In the genomic region with DNA sequence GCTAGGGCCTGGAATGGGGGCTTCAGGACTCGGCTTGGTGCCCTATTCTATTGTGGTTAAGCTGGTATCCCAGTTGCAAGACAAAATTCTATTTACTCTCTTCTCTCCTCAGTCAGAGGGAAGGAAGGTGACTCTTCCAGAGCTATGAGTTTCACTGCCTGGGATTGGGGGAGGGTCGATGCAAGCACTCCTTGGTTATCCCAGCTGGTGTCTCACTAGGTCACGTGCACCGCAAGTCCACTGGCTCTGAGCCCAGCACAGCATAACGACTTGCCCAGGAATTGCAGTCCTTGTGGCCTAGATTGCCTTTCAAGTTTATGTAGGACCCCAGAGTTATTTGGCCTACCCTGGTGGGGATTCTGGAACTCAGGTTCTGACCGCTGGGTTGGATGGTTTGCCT, we compare ENCODE assay signal across 1 cellular context.
TF ChIP-seq lines count a peak whose summit lies in the region.

No MANE protein-coding gene starts in this region.

TF ChIP-seq in IMR-90, 13 proteins besides CTCF, POLR2A, EP300 and RAD21 (continued from another document):
- TF ChIP-seq MAFK (IDR thresholded peaks at IDR 0.05; ENCODE audit: low read depth, low read length) (no peak), BHLHE40 (IDR thresholded peaks at IDR 0.05; ENCODE audit: low read depth, low read length) (peak; percentile 39; the same call in 1 of the 2 replicates), MAZ (IDR thresholded peaks at IDR 0.05; ENCODE audit: borderline replicate concordance, low read depth, low read length) (no peak)
- TF ChIP-seq, protein P1, sequence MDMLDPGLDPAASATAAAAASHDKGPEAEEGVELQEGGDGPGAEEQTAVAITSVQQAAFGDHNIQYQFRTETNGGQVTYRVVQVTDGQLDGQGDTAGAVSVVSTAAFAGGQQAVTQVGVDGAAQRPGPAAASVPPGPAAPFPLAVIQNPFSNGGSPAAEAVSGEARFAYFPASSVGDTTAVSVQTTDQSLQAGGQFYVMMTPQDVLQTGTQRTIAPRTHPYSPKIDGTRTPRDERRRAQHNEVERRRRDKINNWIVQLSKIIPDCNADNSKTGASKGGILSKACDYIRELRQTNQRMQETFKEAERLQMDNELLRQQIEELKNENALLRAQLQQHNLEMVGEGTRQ (IDR thresholded peaks at IDR 0.05; ENCODE audit: low read depth, low read length) = 0 out of 2 replicates have a peak, but pooled peaks have one; percentile 33
